Comparison of ENCODE assay signal across 9 cellular contexts in genomic region chr12:124188561-124189405, GRCh38.
DNase-seq lines count a peak whose midpoint lies in the region; ATAC-seq lines count a peak whose summit lies in the region.
"Had no signal": no experiment of that assay in that cellular context is flagged by ENCODE, and none has a peak within 500 bp of the region (broad histone marks: within the 10 kb centered on the region; RNA-seq: fewer than 3 reads in every experiment).

No MANE protein-coding gene starts in this region.

- ATAC-seq in GM18909 (IDR thresholded peaks at IDR 0.05; ENCODE audit: poor library complexity, unreplicated experiment) (no peak), GM21737 (IDR thresholded peaks at IDR 0.05; ENCODE audit: unreplicated experiment) (no peak)

- DNase-seq in ACHN: peak; percentile 68
- peak; percentile 71 for DNase-seq in M059J (ENCODE audit: low read depth)
- DNase-seq in amniotic stem cell (lab: John Stamatoyannopoulos, UW): peak; percentile 7
- peak; percentile 22 to 28 for DNase-seq in lung microvascular endothelial cell (ENCODE audit: low read depth in 2 of 2)
- no peak for DNase-seq in UCSD-AML1 (lab: John Stamatoyannopoulos, UW; ENCODE audit: unreplicated experiment)
- no peak for DNase-seq in activated effector memory CD4-positive, alpha-beta T cell treated with Interleukin-2 at 50 U/mL for 16 hours
- DNase-seq: activated gamma-delta T cell had no signal

- in situ Hi-C loops in ACHN (cut with HindIII; ENCODE audit: low pct_ligation_motif_present, low pct_unique_long_range_greater_than_20kb, low sequenced_read_pairs): no loop called here

Comparison
In these comparisons a context has a peak if more than half of its experiments do, and no peak if none do; other contexts are left out.
1. DNase-seq: peak in ACHN (single experiment), M059J (single experiment), amniotic stem cell (single experiment) and lung microvascular endothelial cell (2 of 2); none in UCSD-AML1 (single experiment) and activated effector memory CD4-positive, alpha-beta T cell treated with Interleukin-2 at 50 U/mL for 16 hours (single experiment).